Comparison of ENCODE assay signal across 7 cellular contexts in the genomic region with DNA sequence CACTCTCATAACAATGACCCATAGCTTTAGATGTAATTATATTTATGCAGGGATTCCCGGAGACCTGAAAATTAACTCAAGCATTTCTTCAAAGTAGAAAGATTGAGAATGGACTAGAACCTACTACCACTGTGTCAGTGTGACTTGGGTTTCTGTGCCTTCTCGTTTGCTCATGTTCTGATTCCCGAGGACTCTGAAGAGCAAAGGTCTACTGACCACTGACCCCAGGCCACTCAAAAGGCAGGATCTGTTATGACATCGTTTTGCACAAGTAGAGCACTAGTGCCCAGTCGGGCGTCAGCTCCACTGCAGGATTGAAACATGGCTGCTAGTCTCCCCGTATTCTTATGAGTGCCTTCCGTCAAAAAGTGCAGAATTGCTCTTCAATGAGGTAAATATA.
"Had no signal": no experiment of that assay in that cellular context is flagged by ENCODE, and none has a peak within 500 bp of the region (broad histone marks: within the 10 kb centered on the region; RNA-seq: fewer than 3 reads in every experiment).

No MANE protein-coding gene starts in this region.

- FAIRE-seq: G401.6, GM12878, GM12892, GM18507, GM19239 had no signal

- H3K4me3 ChIP-seq: GM12878 had no signal

- DNase-seq: GDM1, GF-D8 had no signal

- ATAC-seq: GM12878 had no signal
